ENCODE assay signal across 8 cellular contexts in the genomic region with DNA sequence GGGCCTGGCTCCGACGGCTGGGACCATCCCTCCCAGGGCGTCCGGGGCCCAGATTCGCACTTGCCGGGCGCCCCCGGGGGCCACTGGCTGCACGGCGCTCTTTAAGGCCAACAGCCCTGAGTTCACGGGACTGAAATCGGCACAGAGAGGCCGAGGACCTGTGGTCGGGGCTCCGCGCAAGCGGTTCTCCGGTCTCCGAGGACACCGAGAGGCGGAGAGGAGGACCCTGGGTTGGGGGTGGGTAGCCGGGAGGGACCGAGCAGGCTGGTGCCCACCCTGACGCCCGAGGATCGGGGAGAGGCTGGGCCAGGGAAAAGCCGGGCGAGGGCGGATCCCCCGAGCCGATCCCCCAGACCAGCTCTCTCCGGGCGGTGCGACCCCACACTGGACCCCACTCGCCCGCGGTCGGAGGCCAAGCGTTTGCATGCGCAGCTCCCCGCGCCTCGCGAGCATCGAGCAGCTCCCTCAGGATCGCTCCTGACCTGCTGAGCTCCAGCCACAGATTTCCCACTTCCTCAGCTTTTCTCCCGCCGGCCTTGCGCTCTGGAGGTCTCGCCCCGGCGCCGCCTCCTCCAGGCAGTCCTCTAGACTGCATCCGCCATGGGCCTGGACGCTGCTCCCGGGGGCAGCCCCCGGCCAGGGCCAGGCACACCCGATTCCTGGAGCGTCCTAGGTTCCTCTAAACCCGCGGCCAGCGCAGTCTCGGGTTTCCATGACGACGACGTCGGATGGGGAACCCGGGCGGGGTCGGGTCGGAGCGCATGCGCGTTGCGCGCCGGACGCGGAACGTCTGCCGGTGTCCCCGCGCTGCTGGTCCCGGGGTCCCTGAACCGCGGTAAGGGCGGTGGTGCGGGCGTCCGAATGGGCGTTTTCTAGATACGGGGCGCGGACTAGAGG. TPM values are rescaled to one million over a fixed set of nuclear protein-coding genes. Genes with fewer than 3 reads are reported as not detected.
DNase-seq lines count a peak whose midpoint lies in the region; ATAC-seq and TF ChIP-seq lines count a peak whose summit lies in the region.

No MANE protein-coding gene starts in this region.

- H3K4me3 ChIP-seq in AG04449 (ENCODE audit: low read depth, low read length) (peak overlapping the region; percentile 75), PC-3 (ENCODE audit: low read length) (peak overlapping the region; percentile 76)

- H3K36me3 Mint-ChIP-seq in activated T-cell treated with anti-CD3 and anti-CD28 coated beads, Interleukin-2, amount 50 U/mL, for 4 hours (ENCODE audit: insufficient read depth) = no peaks in the 10 kb centered on the region

- peaks cover 23% of the 10 kb centered on the region for H3K27me3 Mint-ChIP-seq in activated T-cell treated with anti-CD3 and anti-CD28 coated beads, Interleukin-2, amount 50 U/mL, for 4 hours (ENCODE audit: low read depth)

- no peak for DNase-seq in AG04449 (ENCODE audit: low read depth, low spot score)
- peak; percentile 92 for DNase-seq in HK-2 (ENCODE audit: unreplicated experiment)
- peak; percentile 78 for DNase-seq in PC-3
- peak; percentile 83 for DNase-seq in activated T-cell treated with anti-CD3 and anti-CD28 coated beads, Interleukin-2, amount 50 U/mL, for 4 hours
- peak; percentile 70 for DNase-seq in fibroblast of gingiva (ENCODE audit: low read depth)
- peak; percentile 83 for DNase-seq in myocyte (ENCODE audit: low read depth)
- peak; percentile 66 to 68 for DNase-seq in stimulated activated CD8-positive, alpha-beta memory T cell treated with anti-CD3 and anti-CD28 coated beads, Interleukin-7, amount 100 ng/mL, for 1 hour (ENCODE audit: low read depth in 2 of 2)

- H3K9me3 Mint-ChIP-seq in activated T-cell treated with anti-CD3 and anti-CD28 coated beads, Interleukin-2, amount 50 U/mL, for 4 hours = no peaks in the 10 kb centered on the region

- no peak for TF ChIP-seq CTCF in AG04449 (IDR thresholded peaks at IDR 0.05; ENCODE audit: insufficient read depth, low read length, missing control alignments)
- TF ChIP-seq CTCF in PC-3 (conservative IDR thresholded peaks at IDR 0.05; ENCODE audit: low read depth, low read length) = no peak

- peaks cover 7% of the 10 kb centered on the region; the same call in 1 of the 2 replicates for H3K4me1 ChIP-seq in PC-3 (ENCODE audit: insufficient read depth, low read length)

- H3K9me2 ChIP-seq in PC-3 (replicated peaks; ENCODE audit: low read length) = no peaks in the 10 kb centered on the region

- H3K4me3 Mint-ChIP-seq in activated T-cell treated with anti-CD3 and anti-CD28 coated beads, Interleukin-2, amount 50 U/mL, for 4 hours = peak overlapping the region; percentile 82

- no peaks in the 10 kb centered on the region for H4K20me1 ChIP-seq in PC-3 (ENCODE audit: low read length)

- peak overlapping the region; percentile 10; the same call in 1 of the 2 replicates for H3K9ac ChIP-seq in PC-3 (ENCODE audit: low read length)

- no peak overlapping the region for H3K27ac ChIP-seq in PC-3 (ENCODE audit: low read length)

- H3K79me2 ChIP-seq in PC-3 (ENCODE audit: low read length) = peaks cover 4% of the 10 kb centered on the region; the same call in 1 of the 2 replicates

- no TSS peak for BruUV-seq in PC-3 (replicated peaks; lab: Mats Ljungman, UMichigan)

- no peaks in the 10 kb centered on the region for H3K27me3 ChIP-seq in PC-3 (ENCODE audit: low read length)

- CTCF ChIA-PET in AG04449 (lab: Yijun Ruan, JAX) (no interaction called here), PC-3 (lab: Charles Lee) (interaction anchor here (0.5 kb wide), 1 partner anchor 29 kb away, joined by 3 read pairs; no protein-coding TSS in a partner anchor)

- peak overlapping the region; percentile 84 for H2AFZ ChIP-seq in PC-3 (ENCODE audit: low read length)

- no peaks in the 10 kb centered on the region for H3K36me3 ChIP-seq in PC-3 (ENCODE audit: low read depth, low read length)

- H3F3A ChIP-seq in PC-3 (ENCODE audit: low read length, unreplicated experiment) = no peaks in the 10 kb centered on the region

- POLR2A ChIA-PET in AG04449 (lab: Yijun Ruan, JAX) (no interaction called here), PC-3 (lab: Charles Lee; ENCODE audit: unreplicated experiment) (interaction anchor here (0.6 kb wide), 1 partner anchor 89 kb away, joined by 5 read pairs; no protein-coding TSS in a partner anchor)

- ATAC-seq in GM18868 (IDR thresholded peaks at IDR 0.05; ENCODE audit: unreplicated experiment) = peak; percentile 70
- peak; percentile 58 for ATAC-seq in PC-3
- peak; percentile 82 to 84 for ATAC-seq in activated T-cell treated with anti-CD3 and anti-CD28 coated beads, Interleukin-2, amount 50 U/mL, for 4 hours

- H3K4me2 ChIP-seq in PC-3 (ENCODE audit: low read length) = peak overlapping the region; percentile 81

- H3K9me3 ChIP-seq in PC-3 (ENCODE audit: low read length) = no peaks in the 10 kb centered on the region

- H3K4me1 Mint-ChIP-seq in activated T-cell treated with anti-CD3 and anti-CD28 coated beads, Interleukin-2, amount 50 U/mL, for 4 hours (ENCODE audit: low read depth) = peaks cover 5% of the 10 kb centered on the region

- intact Hi-C loops in PC-3 (cut with micrococcal nuclease) = no loop called here

RNA-seq across cellular contexts. Expression of a gene that starts 17.6 kb away (rescaled TPM):
- total RNA-seq in PC-3 (2014; rRNA removed) (1.6 and 2.0 TPM in 2 replicates), myocyte (8.2 and 8.9 TPM in 2 replicates)
- 1 to 10 TPM in 1 of 3 donors, under 1 TPM in 2; 0.71 to 1.2 (median 0.82) TPM for total RNA-seq in activated T-cell treated with anti-CD3 and anti-CD28 coated beads, Interleukin-2, amount 50 U/mL, for 4 hours
- 12.3 TPM for polyA plus RNA-seq in myocyte (2012)

RNA-seq across cellular contexts. Expression of a gene that starts 32.7 kb away (rescaled TPM):
- 30.0 and 35.8 TPM in 2 replicates for total RNA-seq in PC-3 (2014; rRNA removed)
- total RNA-seq in activated T-cell treated with anti-CD3 and anti-CD28 coated beads, Interleukin-2, amount 50 U/mL, for 4 hours = 10 to 100 TPM; 58.1 to 62.5 (median 59.8) TPM
- 17.1 and 20.5 TPM in 2 replicates for total RNA-seq in myocyte
- 22.0 TPM for polyA plus RNA-seq in myocyte (2012)
